In genomic region chr12:8033153-8034044, GRCh38 we compare ENCODE assay signal across 8 cellular contexts. TPM values are rescaled to one million over a fixed set of nuclear protein-coding genes. Genes with fewer than 3 reads are reported as not detected.
A peak's percentile ranks its signal among the peaks of the same experiment; 100 is the strongest.
DNase-seq lines count a peak whose midpoint lies in the region; ATAC-seq and TF ChIP-seq lines count a peak whose summit lies in the region.

No MANE protein-coding gene starts in this region.

- H3K36me3 ChIP-seq in CD4-positive, alpha-beta memory T cell (ENCODE audit: insufficient read depth, low read length) = no peaks in the 10 kb centered on the region
- peaks cover 8% of the 10 kb centered on the region for H3K36me3 ChIP-seq in endodermal cell (ENCODE audit: control insufficient read depth, insufficient read depth, low read length)

- peak overlapping the region; percentile 73 for H3K9ac ChIP-seq in endodermal cell (ENCODE audit: extremely low read depth, low read length, poor library complexity, severe bottlenecking)

- peaks cover 47 to 61% (median 56%) of the 10 kb centered on the region in 4 donors for H3K4me1 Mint-ChIP-seq in CD4-positive, alpha-beta memory T cell
- H3K4me1 Mint-ChIP-seq in activated CD4-positive, alpha-beta T cell treated with anti-CD3 and anti-CD28 coated beads, Interleukin-2, amount 10 ng/mL, durations not matched to agents 7 days and 5 days = peaks cover 60% of the 10 kb centered on the region
- H3K4me1 Mint-ChIP-seq in endodermal cell = peaks cover 53% of the 10 kb centered on the region
- H3K4me1 Mint-ChIP-seq in memory B cell = peaks cover 51% of the 10 kb centered on the region
- H3K4me1 Mint-ChIP-seq in stimulated activated naive CD8-positive, alpha-beta T cell treated with anti-CD3 and anti-CD28 coated beads, Interleukin-15, Interleukin-2, amounts not matched to agents 100 ng/mL and 50 ng/mL, for 24 hours (ENCODE audit: low read depth) = peaks cover 59% of the 10 kb centered on the region

- peak; percentile 4 for TF ChIP-seq CTCF in endodermal cell (conservative IDR thresholded peaks at IDR 0.05)

- peaks cover 61% of the 10 kb centered on the region for H3K4me1 ChIP-seq in CD4-positive, alpha-beta memory T cell (ENCODE audit: insufficient read depth, low read length)
- H3K4me1 ChIP-seq in endodermal cell (ENCODE audit: control insufficient read depth, insufficient read depth, low read length) = peaks cover 6% of the 10 kb centered on the region

- peaks cover 0 to 16% of the 10 kb centered on the region in 2 donors for H3K36me3 Mint-ChIP-seq in CD4-positive, alpha-beta memory T cell
- H3K36me3 Mint-ChIP-seq in activated CD4-positive, alpha-beta T cell treated with anti-CD3 and anti-CD28 coated beads, Interleukin-2, amount 10 ng/mL, durations not matched to agents 7 days and 5 days (ENCODE audit: low read depth) = peaks cover 17% of the 10 kb centered on the region
- no peaks in the 10 kb centered on the region for H3K36me3 Mint-ChIP-seq in endodermal cell (ENCODE audit: low read depth)
- H3K36me3 Mint-ChIP-seq in memory B cell = peaks cover 2% of the 10 kb centered on the region
- peaks cover 8% of the 10 kb centered on the region for H3K36me3 Mint-ChIP-seq in stimulated activated naive CD8-positive, alpha-beta T cell treated with anti-CD3 and anti-CD28 coated beads, Interleukin-15, Interleukin-2, amounts not matched to agents 100 ng/mL and 50 ng/mL, for 24 hours (ENCODE audit: low read depth)

- H3K9me3 ChIP-seq in CD4-positive, alpha-beta memory T cell (ENCODE audit: control insufficient read depth in 1 of 2, low read length in 2 of 2) = no peaks in the 10 kb centered on the region
- H3K9me3 ChIP-seq in endodermal cell (ENCODE audit: control insufficient read depth, low read length) = no peaks in the 10 kb centered on the region

- peak overlapping the region; percentile 97 for H3K27ac ChIP-seq in CD4-positive, alpha-beta memory T cell (ENCODE audit: low read depth, low read length)
- no peak overlapping the region for H3K27ac ChIP-seq in endodermal cell (ENCODE audit: low read depth, low read length)

- ATAC-seq in GM19467 (IDR thresholded peaks at IDR 0.05; ENCODE audit: unreplicated experiment) (peak; percentile 22), memory B cell (ENCODE audit: low read depth) (no peak), GM18519 (IDR thresholded peaks at IDR 0.05; ENCODE audit: low FRiP score, unreplicated experiment) (no peak)

- H3K27ac Mint-ChIP-seq in CD4-positive, alpha-beta memory T cell = peak overlapping the region; percentile 92 to 97 (median 96)
- H3K27ac Mint-ChIP-seq in activated CD4-positive, alpha-beta T cell treated with anti-CD3 and anti-CD28 coated beads, Interleukin-2, amount 10 ng/mL, durations not matched to agents 7 days and 5 days = peak overlapping the region; percentile 85
- H3K27ac Mint-ChIP-seq in endodermal cell (peak overlapping the region; percentile 65), memory B cell (peak overlapping the region; percentile 91)
- H3K27ac Mint-ChIP-seq in stimulated activated naive CD8-positive, alpha-beta T cell treated with anti-CD3 and anti-CD28 coated beads, Interleukin-15, Interleukin-2, amounts not matched to agents 100 ng/mL and 50 ng/mL, for 24 hours = peak overlapping the region; percentile 91

- H3K4me3 ChIP-seq in CD4-positive, alpha-beta memory T cell (ENCODE audit: low read length in 2 of 2) = peak overlapping the region; percentile 87 to 95
- peak overlapping the region; percentile 91 for H3K4me3 ChIP-seq in endodermal cell (ENCODE audit: low read length)

- intact Hi-C loops in CD4-positive, alpha-beta memory T cell (cut with micrococcal nuclease) = loop anchor here (1.0 to 2.0 kb wide), 2 partner anchors 7 to 33 kb away; partner anchors contain the start of gene C3AR1

- H3K27me3 ChIP-seq in CD4-positive, alpha-beta memory T cell (ENCODE audit: insufficient read depth, low read length) = no peaks in the 10 kb centered on the region
- no peaks in the 10 kb centered on the region for H3K27me3 ChIP-seq in endodermal cell (ENCODE audit: control insufficient read depth, insufficient read depth, low read length, poor library complexity, severe bottlenecking)

- CTCF ChIA-PET in CD4-positive, alpha-beta memory T cell (lab: Charles Lee; ENCODE audit: partially characterized antibody) = interaction anchor here (0.9 to 8.5 kb wide), 8 partner anchors 12 to 174 kb away, joined by 3 to 85 read pairs (median 4); partner anchors contain the start of gene NECAP1
- CTCF ChIA-PET in activated CD4-positive, alpha-beta T cell treated with anti-CD3 and anti-CD28 coated beads, Interleukin-2, amount 10 ng/mL, durations not matched to agents 7 days and 5 days (lab: Charles Lee) = interaction anchor here (0.6 to 5.6 kb wide), 9 partner anchors 11 to 145 kb away, joined by 3 to 29 read pairs (median 3); no protein-coding TSS in a partner anchor

- peak overlapping the region; percentile 82 to 94 (median 90) for H3K4me3 Mint-ChIP-seq in CD4-positive, alpha-beta memory T cell
- peak overlapping the region; percentile 85 for H3K4me3 Mint-ChIP-seq in activated CD4-positive, alpha-beta T cell treated with anti-CD3 and anti-CD28 coated beads, Interleukin-2, amount 10 ng/mL, durations not matched to agents 7 days and 5 days
- H3K4me3 Mint-ChIP-seq in endodermal cell = peak overlapping the region; percentile 74
- peak overlapping the region; percentile 89 for H3K4me3 Mint-ChIP-seq in memory B cell
- peak overlapping the region; percentile 89 for H3K4me3 Mint-ChIP-seq in stimulated activated naive CD8-positive, alpha-beta T cell treated with anti-CD3 and anti-CD28 coated beads, Interleukin-15, Interleukin-2, amounts not matched to agents 100 ng/mL and 50 ng/mL, for 24 hours

- peak; percentile 31 to 81 (median 36) for DNase-seq in CD4-positive, alpha-beta memory T cell
- DNase-seq in NCI-H1092 (lab: John Stamatoyannopoulos, UW) (peak; percentile 14), endodermal cell (peak; percentile 88), memory B cell (ENCODE audit: low spot score in 2 of 2) (peak in 1 of 2 donors; percentile 14)
- peak; percentile 35 for DNase-seq in activated CD4-positive, alpha-beta T cell treated with anti-CD3 and anti-CD28 coated beads, Interleukin-2, amount 10 ng/mL, durations not matched to agents 7 days and 5 days

- H3K9me3 Mint-ChIP-seq in CD4-positive, alpha-beta memory T cell = no peaks in the 10 kb centered on the region
- no peaks in the 10 kb centered on the region for H3K9me3 Mint-ChIP-seq in activated CD4-positive, alpha-beta T cell treated with anti-CD3 and anti-CD28 coated beads, Interleukin-2, amount 10 ng/mL, durations not matched to agents 7 days and 5 days
- no peaks in the 10 kb centered on the region for H3K9me3 Mint-ChIP-seq in endodermal cell
- H3K9me3 Mint-ChIP-seq in memory B cell = no peaks in the 10 kb centered on the region
- no peaks in the 10 kb centered on the region for H3K9me3 Mint-ChIP-seq in stimulated activated naive CD8-positive, alpha-beta T cell treated with anti-CD3 and anti-CD28 coated beads, Interleukin-15, Interleukin-2, amounts not matched to agents 100 ng/mL and 50 ng/mL, for 24 hours

- no peaks in the 10 kb centered on the region for H3K27me3 Mint-ChIP-seq in CD4-positive, alpha-beta memory T cell
- H3K27me3 Mint-ChIP-seq in activated CD4-positive, alpha-beta T cell treated with anti-CD3 and anti-CD28 coated beads, Interleukin-2, amount 10 ng/mL, durations not matched to agents 7 days and 5 days = no peaks in the 10 kb centered on the region
- H3K27me3 Mint-ChIP-seq in endodermal cell (ENCODE audit: insufficient read depth) = peaks cover 4% of the 10 kb centered on the region
- H3K27me3 Mint-ChIP-seq in memory B cell = no peaks in the 10 kb centered on the region
- H3K27me3 Mint-ChIP-seq in stimulated activated naive CD8-positive, alpha-beta T cell treated with anti-CD3 and anti-CD28 coated beads, Interleukin-15, Interleukin-2, amounts not matched to agents 100 ng/mL and 50 ng/mL, for 24 hours = no peaks in the 10 kb centered on the region

- WGBS in endodermal cell (ENCODE audit: insufficient coverage in 1 of 2, insufficient read length in 1 of 2), 2 experiments = 3 to 19% methylated on average over 4 to 16 of the region's 17 CpGs

- POLR2A ChIA-PET in CD4-positive, alpha-beta memory T cell (lab: Charles Lee; ENCODE audit: partially characterized antibody) = interaction anchor here (0.9 to 5.3 kb wide), 11 partner anchors 8 to 99 kb away, joined by 3 to 29 read pairs (median 6); partner anchors contain the start of genes C3AR1 and SLC2A3
- POLR2A ChIA-PET in activated CD4-positive, alpha-beta T cell treated with anti-CD3 and anti-CD28 coated beads, Interleukin-2, amount 10 ng/mL, durations not matched to agents 7 days and 5 days (lab: Charles Lee) = no interaction called here

RNA-seq across cellular contexts. Expression of gene FOXJ2, which starts 0.9 kb away (rescaled TPM):
- total RNA-seq in CD4-positive, alpha-beta memory T cell = 10 to 100 TPM; 32.4 to 33.4 TPM
- polyA plus RNA-seq in CD4-positive, alpha-beta memory T cell = 10 to 100 TPM in 1 of 2 donors, 1 to 10 TPM in 1; 4.8 to 18.3 TPM
- total RNA-seq in activated CD4-positive, alpha-beta T cell treated with anti-CD3 and anti-CD28 coated beads, Interleukin-2, amount 10 ng/mL, durations not matched to agents 7 days and 5 days = 10 to 100 TPM; 21.4 to 22.5 TPM
- 10 to 100 TPM; 10.8 to 21.2 TPM for total RNA-seq in endodermal cell
- polyA plus RNA-seq in endodermal cell (2013, experiment 1 of 2) = 13.5 TPM
- polyA plus RNA-seq in endodermal cell (2013, experiment 2 of 2) = 13.4 TPM

RNA-seq across cellular contexts. Expression of gene C3AR1, which starts 32.8 kb away (rescaled TPM):
- total RNA-seq in CD4-positive, alpha-beta memory T cell = 1 to 10 TPM; 4.6 to 6.1 TPM
- polyA plus RNA-seq in CD4-positive, alpha-beta memory T cell = 10 to 100 TPM in 1 of 2 donors, 1 to 10 TPM in 1; 8.6 to 10.6 TPM
- total RNA-seq in activated CD4-positive, alpha-beta T cell treated with anti-CD3 and anti-CD28 coated beads, Interleukin-2, amount 10 ng/mL, durations not matched to agents 7 days and 5 days = 1 to 10 TPM; 5.4 to 5.9 TPM
- total RNA-seq in endodermal cell = not detected
- not detected for polyA plus RNA-seq in endodermal cell (2013, experiment 1 of 2)
- polyA plus RNA-seq in endodermal cell (2013, experiment 2 of 2) = not detected

RNA-seq across cellular contexts. Expression of gene NECAP1, which starts 48.7 kb away (rescaled TPM):
- total RNA-seq in CD4-positive, alpha-beta memory T cell = 10 to 100 TPM; 59.2 to 59.5 TPM
- 10 to 100 TPM; 24.3 to 29.3 TPM for polyA plus RNA-seq in CD4-positive, alpha-beta memory T cell
- 10 to 100 TPM; 38.0 to 39.4 TPM for total RNA-seq in activated CD4-positive, alpha-beta T cell treated with anti-CD3 and anti-CD28 coated beads, Interleukin-2, amount 10 ng/mL, durations not matched to agents 7 days and 5 days
- total RNA-seq in endodermal cell = 10 to 100 TPM; 19.9 to 33.9 TPM
- 20.3 TPM for polyA plus RNA-seq in endodermal cell (2013, experiment 1 of 2)
- 20.1 TPM for polyA plus RNA-seq in endodermal cell (2013, experiment 2 of 2)

Comparison
In these comparisons a context has a peak if more than half of its experiments do, and no peak if none do; other contexts are left out.
1. RNA of gene C3AR1, which starts 32.8 kb away (total RNA-seq): 4.6 to 6.1 TPM in CD4-positive, alpha-beta memory T cell and 5.4 to 5.9 TPM in activated CD4-positive, alpha-beta T cell treated with anti-CD3 and anti-CD28 coated beads, Interleukin-2, amount 10 ng/mL, durations not matched to agents 7 days and 5 days; not detected in endodermal cell; every median in the first group is over 4 times any median in the second.
2. Peak in every context shown above with its lines, with median percentiles within 50 percentile points of each other: H3K27ac Mint-ChIP-seq and H3K4me3 Mint-ChIP-seq.